ENCODE assay signal across 9 cellular contexts in genomic region chr11:45082744-45083543, GRCh38.
A peak's percentile ranks its signal among the peaks of the same experiment; 100 is the strongest.
DNase-seq lines count a peak whose midpoint lies in the region; ATAC-seq and TF ChIP-seq lines count a peak whose summit lies in the region.
"Had no signal": no experiment of that assay in that cellular context is flagged by ENCODE, and none has a peak within 500 bp of the region (broad histone marks: within the 10 kb centered on the region; RNA-seq: fewer than 3 reads in every experiment).

No MANE protein-coding gene starts in this region.

- H3K9me3 ChIP-seq in KOPT-K1 (ENCODE audit: insufficient read depth, low read length, poor library complexity, severe bottlenecking): peaks cover 11% of the 10 kb centered on the region
- no peaks in the 10 kb centered on the region for H3K9me3 ChIP-seq in naive thymus-derived CD4-positive, alpha-beta T cell (ENCODE audit: control insufficient read depth in 2 of 3, low read length in 3 of 3)

- H3K4me3 Mint-ChIP-seq in activated B cell treated with CpG ODN at 0.5 μM for 24 hours: peak overlapping the region; percentile 4
- H3K4me3 Mint-ChIP-seq in naive thymus-derived CD4-positive, alpha-beta T cell: peak overlapping the region in 4 of 10 donors; percentile 2 to 58 (median 40)

- H3K4me1 Mint-ChIP-seq in activated B cell treated with CpG ODN at 0.5 μM for 24 hours: peaks cover 78% of the 10 kb centered on the region
- H3K4me1 Mint-ChIP-seq in naive thymus-derived CD4-positive, alpha-beta T cell: peaks cover 29 to 59% (median 51%) of the 10 kb centered on the region in 7 donors

- H3K27me3 ChIP-seq in naive thymus-derived CD4-positive, alpha-beta T cell (ENCODE audit: control insufficient read depth in 2 of 2, insufficient read depth in 2 of 2, low read length in 2 of 2): no peaks in the 10 kb centered on the region

- no peaks in the 10 kb centered on the region for H3K27me3 Mint-ChIP-seq in activated B cell treated with CpG ODN at 0.5 μM for 24 hours
- H3K27me3 Mint-ChIP-seq in naive thymus-derived CD4-positive, alpha-beta T cell: peaks cover 0 to 3% (median 0%) of the 10 kb centered on the region in 5 donors

- TF ChIP-seq CTCF in activated B cell treated with CpG ODN at 0.5 μM for 24 hours (IDR thresholded peaks at IDR 0.05): no peak
- TF ChIP-seq CTCF in GM13977 (IDR thresholded peaks at IDR 0.05; ENCODE audit: extremely low read depth, insufficient read depth, missing control alignments): no peak

- H3K4me1 ChIP-seq in naive thymus-derived CD4-positive, alpha-beta T cell (ENCODE audit: control insufficient read depth in 2 of 2, insufficient read depth in 2 of 2, low read length in 2 of 2): peaks cover 32 to 65% of the 10 kb centered on the region in 2 donors

- intact Hi-C loops in activated B cell treated with CpG ODN at 0.5 μM for 24 hours (cut with micrococcal nuclease): loop anchor here (1.0 to 5.0 kb wide), 5 partner anchors 20 to 516 kb away; partner anchors contain the start of gene CD82
- intact Hi-C loops in naive thymus-derived CD4-positive, alpha-beta T cell (cut with micrococcal nuclease): loop anchor here in 1 of 2 donors (5.0 kb wide), 1 partner anchor 131 kb away; the partner anchor contains the start of gene TP53I11

- H3K27ac ChIP-seq in KOPT-K1 (ENCODE audit: low read depth, low read length, poor library complexity, severe bottlenecking): peak overlapping the region; percentile 38
- H3K27ac ChIP-seq in naive thymus-derived CD4-positive, alpha-beta T cell (ENCODE audit: low read depth, low read length): no peak overlapping the region

- peak overlapping the region; percentile 16 for H3K4me3 ChIP-seq in naive thymus-derived CD4-positive, alpha-beta T cell (ENCODE audit: low read length)

- no peaks in the 10 kb centered on the region for H3K9me3 Mint-ChIP-seq in activated B cell treated with CpG ODN at 0.5 μM for 24 hours
- H3K9me3 Mint-ChIP-seq in naive thymus-derived CD4-positive, alpha-beta T cell: peaks cover 0 to 8% (median 3%) of the 10 kb centered on the region in 11 donors

- CTCF ChIA-PET in activated B cell treated with CpG ODN at 0.5 μM for 24 hours (lab: Charles Lee): interaction anchor here (0.7 to 1.6 kb wide), 6 partner anchors 20 to 146 kb away, joined by 3 to 5 read pairs (median 3); no protein-coding TSS in a partner anchor
- CTCF ChIA-PET in naive thymus-derived CD4-positive, alpha-beta T cell (lab: Charles Lee): interaction anchor here (0.9 to 3.2 kb wide), 3 partner anchors 21 to 147 kb away, joined by 3 to 22 read pairs (median 4); no protein-coding TSS in a partner anchor

- no peaks in the 10 kb centered on the region for H3K36me3 ChIP-seq in KOPT-K1 (ENCODE audit: insufficient read depth, low read length)
- H3K36me3 ChIP-seq in naive thymus-derived CD4-positive, alpha-beta T cell (ENCODE audit: control insufficient read depth in 2 of 3, insufficient read depth in 3 of 3, low read length in 3 of 3): no peaks in the 10 kb centered on the region

- H3K27ac Mint-ChIP-seq in activated B cell treated with CpG ODN at 0.5 μM for 24 hours: peak overlapping the region; percentile 70
- H3K27ac Mint-ChIP-seq in naive thymus-derived CD4-positive, alpha-beta T cell: peak overlapping the region in 5 of 9 donors; percentile 56 to 95 (median 85)

- DNase-seq in ELF-1 (ENCODE audit: low read depth, low spot score) (peak; percentile 83), activated B cell treated with CpG ODN at 0.5 μM for 24 hours (peak; percentile 47), GM13977 (ENCODE audit: low spot score) (no peak), NCI-H345 treated with DMSO at 0.1 percent for 48 hours (lab: John Stamatoyannopoulos, UW; ENCODE audit: unreplicated experiment) (no peak)
- no peak for DNase-seq in naive thymus-derived CD4-positive, alpha-beta T cell
- DNase-seq: OCI-M1 had no signal

- ATAC-seq in activated B cell treated with CpG ODN at 0.5 μM for 24 hours (ENCODE audit: low read depth) (peak; percentile 76), HG02970 (IDR thresholded peaks at IDR 0.05; ENCODE audit: low FRiP score, unreplicated experiment) (no peak)
- ATAC-seq in naive thymus-derived CD4-positive, alpha-beta T cell: peak; percentile 54

- H3K36me3 Mint-ChIP-seq in activated B cell treated with CpG ODN at 0.5 μM for 24 hours (ENCODE audit: low read depth): no peaks in the 10 kb centered on the region
- H3K36me3 Mint-ChIP-seq in naive thymus-derived CD4-positive, alpha-beta T cell: peaks cover 0 to 12% (median 0%) of the 10 kb centered on the region in 5 donors
- H3K36me3 Mint-ChIP-seq: brain had no signal

- in situ Hi-C loops in GM13977 (cut with MboI; ENCODE audit: low pct_unique_long_range_greater_than_20kb, low sequenced_read_pairs, unreplicated experiment): no loop called here

- POLR2A ChIA-PET in activated B cell treated with CpG ODN at 0.5 μM for 24 hours (lab: Charles Lee): interaction anchor here (1.3 to 8.2 kb wide), 3 partner anchors 53 to 140 kb away, joined by 4 to 81 read pairs (median 7); no protein-coding TSS in a partner anchor
- POLR2A ChIA-PET in naive thymus-derived CD4-positive, alpha-beta T cell (lab: Charles Lee): no interaction called here

Comparison
In these comparisons a context has a peak if more than half of its experiments do, and no peak if none do; other contexts are left out.
1. DNase-seq: peak in ELF-1 (single experiment) and activated B cell treated with CpG ODN at 0.5 μM for 24 hours (single experiment); none in naive thymus-derived CD4-positive, alpha-beta T cell (0 of 9), GM13977 (single experiment) and NCI-H345 treated with DMSO at 0.1 percent for 48 hours (single experiment).